Comparison of ENCODE assay signal across 1 cellular context in genomic region chr19:13905634-13906524, GRCh38.
TF ChIP-seq lines count a peak whose summit lies in the region.

BRME1 (minus strand) TSS chr19:13906117; CDS start chr19:13904892, 1,225 bp downstream.
CC2D1A (plus strand) TSS chr19:13906201; CDS start chr19:13906442, 241 bp downstream.

TF ChIP-seq in K562, 482 proteins besides CTCF, POLR2A, EP300 and RAD21 (continued from another document and continues in another):
- peak; percentile 77 for TF ChIP-seq POLR2B (IDR thresholded peaks at IDR 0.05; ENCODE audit: low read depth, partially characterized antibody)
- TF ChIP-seq NBN (IDR thresholded peaks at IDR 0.05; ENCODE audit: low read depth) = 0 out of 2 replicates have a peak, but pooled peaks have one; percentile 18
- TF ChIP-seq ETS2 (tag; IDR thresholded peaks at IDR 0.05; ENCODE audit: borderline replicate concordance, poor library complexity, severe bottlenecking) = no peak
- TF ChIP-seq SUPT5H (IDR thresholded peaks at IDR 0.05) = peak; percentile 76
- no peak for TF ChIP-seq KLF10 (CRISPR knock-in tag; IDR thresholded peaks at IDR 0.05)
- no peak for TF ChIP-seq MECOM (CRISPR knock-in tag; IDR thresholded peaks at IDR 0.05)
- TF ChIP-seq, protein P1, sequence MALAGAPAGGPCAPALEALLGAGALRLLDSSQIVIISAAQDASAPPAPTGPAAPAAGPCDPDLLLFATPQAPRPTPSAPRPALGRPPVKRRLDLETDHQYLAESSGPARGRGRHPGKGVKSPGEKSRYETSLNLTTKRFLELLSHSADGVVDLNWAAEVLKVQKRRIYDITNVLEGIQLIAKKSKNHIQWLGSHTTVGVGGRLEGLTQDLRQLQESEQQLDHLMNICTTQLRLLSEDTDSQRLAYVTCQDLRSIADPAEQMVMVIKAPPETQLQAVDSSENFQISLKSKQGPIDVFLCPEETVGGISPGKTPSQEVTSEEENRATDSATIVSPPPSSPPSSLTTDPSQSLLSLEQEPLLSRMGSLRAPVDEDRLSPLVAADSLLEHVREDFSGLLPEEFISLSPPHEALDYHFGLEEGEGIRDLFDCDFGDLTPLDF (CRISPR knock-in tag; IDR thresholded peaks at IDR 0.05) = peak; percentile 99
- TF ChIP-seq KDM5B (IDR thresholded peaks at IDR 0.05; ENCODE audit: insufficient replicate concordance, low read depth, low read length) = peak; percentile 67
- TF ChIP-seq TAF9B (IDR thresholded peaks at IDR 0.05; ENCODE audit: partially characterized antibody) = no peak
- no peak for TF ChIP-seq PCBP2 (IDR thresholded peaks at IDR 0.05; ENCODE audit: low read depth, low read length, poor library complexity, severe bottlenecking)
- no peak for TF ChIP-seq TRIM28 (IDR thresholded peaks at IDR 0.05)
- TF ChIP-seq, protein P2, sequence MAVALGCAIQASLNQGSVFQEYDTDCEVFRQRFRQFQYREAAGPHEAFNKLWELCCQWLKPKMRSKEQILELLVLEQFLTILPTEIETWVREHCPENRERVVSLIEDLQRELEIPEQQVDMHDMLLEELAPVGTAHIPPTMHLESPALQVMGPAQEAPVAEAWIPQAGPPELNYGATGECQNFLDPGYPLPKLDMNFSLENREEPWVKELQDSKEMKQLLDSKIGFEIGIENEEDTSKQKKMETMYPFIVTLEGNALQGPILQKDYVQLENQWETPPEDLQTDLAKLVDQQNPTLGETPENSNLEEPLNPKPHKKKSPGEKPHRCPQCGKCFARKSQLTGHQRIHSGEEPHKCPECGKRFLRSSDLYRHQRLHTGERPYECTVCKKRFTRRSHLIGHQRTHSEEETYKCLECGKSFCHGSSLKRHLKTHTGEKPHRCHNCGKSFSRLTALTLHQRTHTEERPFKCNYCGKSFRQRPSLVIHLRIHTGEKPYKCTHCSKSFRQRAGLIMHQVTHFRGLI (CRISPR knock-in tag; IDR thresholded peaks at IDR 0.05) = no peak
- TF ChIP-seq IRF2 (CRISPR knock-in tag; IDR thresholded peaks at IDR 0.05) = no peak
- peak; percentile 46; the same call in 1 of the 2 replicates for TF ChIP-seq AFF4 (CRISPR knock-in tag; IDR thresholded peaks at IDR 0.05)
- TF ChIP-seq, protein P3, sequence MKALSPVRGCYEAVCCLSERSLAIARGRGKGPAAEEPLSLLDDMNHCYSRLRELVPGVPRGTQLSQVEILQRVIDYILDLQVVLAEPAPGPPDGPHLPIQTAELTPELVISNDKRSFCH (CRISPR knock-in tag; IDR thresholded peaks at IDR 0.05) = no peak
- TF ChIP-seq, protein P3 (tag; IDR thresholded peaks at IDR 0.05) = peak; percentile 85
- peak; percentile 66 for TF ChIP-seq TBP (optimal IDR thresholded peaks at IDR 0.05; ENCODE audit: low read depth, low read length)
- peak; percentile 63; the same call in 1 of the 2 replicates for TF ChIP-seq DMBX1 (CRISPR knock-in tag; IDR thresholded peaks at IDR 0.05; ENCODE audit: borderline replicate concordance)
- 0 out of 4 replicates have a peak, but pooled peaks of 1 of the 2 experiments have one; percentile 10 for TF ChIP-seq FOXK2 (conservative IDR thresholded peaks at IDR 0.05 in 1 of 2, IDR thresholded peaks at IDR 0.05 in 1 of 2; ENCODE audit: low read depth in 2 of 2)
- peak; percentile 44; the same call in 1 of the 2 replicates for TF ChIP-seq ZBTB12 (CRISPR knock-in tag; IDR thresholded peaks at IDR 0.05)
- TF ChIP-seq RBM34 (IDR thresholded peaks at IDR 0.05; ENCODE audit: borderline replicate concordance, insufficient read depth, low read length) = 0 out of 2 replicates have a peak, but pooled peaks have one; percentile 60
- 0 out of 2 replicates have a peak, but pooled peaks have one; percentile 28 for TF ChIP-seq CHCHD3 (CRISPR knock-in tag; IDR thresholded peaks at IDR 0.05)
- TF ChIP-seq ZNF263 (CRISPR knock-in tag; IDR thresholded peaks at IDR 0.05; ENCODE audit: borderline replicate concordance) = peak; percentile 71; the same call in 1 of the 2 replicates
- peak; percentile 47; the same call in 1 of the 2 replicates for TF ChIP-seq ATF1 (CRISPR knock-in tag; IDR thresholded peaks at IDR 0.05)
- TF ChIP-seq ATF1 (tag; IDR thresholded peaks at IDR 0.05) = peak; percentile 86
- TF ChIP-seq HNRNPH1 (optimal IDR thresholded peaks at IDR 0.05; ENCODE audit: low read depth, low read length) = no peak
- no peak for TF ChIP-seq ILK (tag; IDR thresholded peaks at IDR 0.05; ENCODE audit: borderline replicate concordance, low read depth)
- peak; percentile 100 for TF ChIP-seq MGA (IDR thresholded peaks at IDR 0.05)
- 0 out of 2 replicates have a peak, but pooled peaks have one; percentile 20 for TF ChIP-seq ZBTB17 (CRISPR knock-in tag; IDR thresholded peaks at IDR 0.05)
- TF ChIP-seq E2F5 (CRISPR knock-in tag; IDR thresholded peaks at IDR 0.05) = peak; percentile 93; the same call in 1 of the 2 replicates
- no peak for TF ChIP-seq GATAD2B (IDR thresholded peaks at IDR 0.05; ENCODE audit: borderline replicate concordance)
- no peak for TF ChIP-seq TFAM (CRISPR knock-in tag; conservative IDR thresholded peaks at IDR 0.05)
- TF ChIP-seq SIN3A (IDR thresholded peaks at IDR 0.05; ENCODE audit: borderline replicate concordance in 2 of 2, control insufficient read depth in 1 of 2, low read depth in 2 of 2, low read length in 2 of 2) = peak; percentile 31 to 36; a peak in 1 of 4 replicates
- TF ChIP-seq TCF15 (CRISPR knock-in tag; IDR thresholded peaks at IDR 0.05) = no peak
- no peak for TF ChIP-seq FOXA1 (IDR thresholded peaks at IDR 0.05; ENCODE audit: borderline replicate concordance)
- TF ChIP-seq YY1 (IDR thresholded peaks at IDR 0.05; ENCODE audit: borderline replicate concordance in 1 of 3, control insufficient read depth in 1 of 3, extremely low read depth in 1 of 3, insufficient read depth in 3 of 3, insufficient read length in 1 of 3, insufficient replicate concordance in 2 of 3, low read depth in 1 of 3, low read length in 2 of 3) = peak in 2 of 3 experiments; percentile 65 to 75
- TF ChIP-seq NR4A1 (CRISPR knock-in tag; IDR thresholded peaks at IDR 0.05) = no peak
- peak; percentile 65; the same call in 1 of the 2 replicates for TF ChIP-seq NR4A1 (tag; IDR thresholded peaks at IDR 0.05)
- peak; percentile 94 for TF ChIP-seq ELF1 (tag; IDR thresholded peaks at IDR 0.05)
